ENCODE assay signal across 1 cellular context in the genomic region with DNA sequence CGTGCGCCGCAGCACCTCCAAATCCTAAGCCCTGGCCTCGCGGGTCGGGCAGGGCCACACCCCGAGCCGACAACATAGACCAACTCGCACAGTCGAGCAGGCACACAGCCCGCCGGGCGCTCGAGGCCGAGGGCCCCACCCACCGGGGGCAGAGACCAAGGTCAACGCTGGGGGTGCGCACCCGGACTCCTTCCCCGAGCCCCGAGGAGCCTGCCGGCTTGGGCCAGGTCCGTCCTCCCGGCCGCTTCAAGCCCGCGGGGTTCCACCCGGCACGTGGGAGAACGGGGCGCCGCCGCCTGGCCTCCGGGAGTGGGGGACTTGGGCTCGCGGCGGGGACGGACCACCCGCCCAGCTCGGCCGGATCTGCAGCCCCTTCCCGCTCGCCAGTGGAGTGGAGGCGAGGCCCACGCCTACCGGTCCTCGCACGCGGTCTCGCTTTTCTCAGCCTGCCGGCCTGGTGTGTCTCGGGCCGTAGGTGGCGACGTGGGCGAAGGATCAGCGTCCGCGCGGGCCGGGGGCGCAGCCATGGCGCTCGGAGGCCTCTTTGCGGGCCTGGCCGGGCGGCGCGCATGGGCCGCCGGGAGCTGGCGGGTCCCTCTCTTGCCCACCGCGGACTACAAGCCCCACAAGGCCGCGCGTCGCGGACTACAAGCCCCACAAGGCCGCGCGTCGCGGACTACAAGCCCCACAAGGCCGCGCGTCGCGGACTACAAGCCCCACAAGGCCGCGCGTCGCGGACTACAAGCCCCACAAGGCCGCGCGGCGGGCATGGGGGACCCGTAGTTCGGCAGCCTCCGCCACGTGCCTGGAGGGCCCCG.
TF ChIP-seq lines count a peak whose summit lies in the region.

A gene (minus strand): TSS at position 571 of the 818 bp plus-strand sequence. CDS start 44 bp downstream, at position 527.

TF ChIP-seq in HepG2, 621 proteins besides CTCF, POLR2A, EP300 and RAD21 (continued from another document and continues in another):
- TF ChIP-seq, protein P1, sequence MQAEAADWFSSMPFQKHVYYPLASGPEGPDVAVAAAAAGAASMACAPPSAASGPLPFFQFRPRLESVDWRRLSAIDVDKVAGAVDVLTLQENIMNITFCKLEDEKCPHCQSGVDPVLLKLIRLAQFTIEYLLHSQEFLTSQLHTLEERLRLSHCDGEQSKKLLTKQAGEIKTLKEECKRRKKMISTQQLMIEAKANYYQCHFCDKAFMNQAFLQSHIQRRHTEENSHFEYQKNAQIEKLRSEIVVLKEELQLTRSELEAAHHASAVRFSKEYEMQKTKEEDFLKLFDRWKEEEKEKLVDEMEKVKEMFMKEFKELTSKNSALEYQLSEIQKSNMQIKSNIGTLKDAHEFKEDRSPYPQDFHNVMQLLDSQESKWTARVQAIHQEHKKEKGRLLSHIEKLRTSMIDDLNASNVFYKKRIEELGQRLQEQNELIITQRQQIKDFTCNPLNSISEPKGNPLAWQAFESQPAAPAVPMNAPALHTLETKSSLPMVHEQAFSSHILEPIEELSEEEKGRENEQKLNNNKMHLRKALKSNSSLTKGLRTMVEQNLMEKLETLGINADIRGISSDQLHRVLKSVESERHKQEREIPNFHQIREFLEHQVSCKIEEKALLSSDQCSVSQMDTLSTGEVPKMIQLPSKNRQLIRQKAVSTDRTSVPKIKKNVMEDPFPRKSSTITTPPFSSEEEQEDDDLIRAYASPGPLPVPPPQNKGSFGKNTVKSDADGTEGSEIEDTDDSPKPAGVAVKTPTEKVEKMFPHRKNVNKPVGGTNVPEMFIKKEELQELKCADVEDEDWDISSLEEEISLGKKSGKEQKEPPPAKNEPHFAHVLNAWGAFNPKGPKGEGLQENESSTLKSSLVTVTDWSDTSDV (CRISPR knock-in tag; IDR thresholded peaks at IDR 0.05): no peak; the same call in 1 of the 2 replicates
- TF ChIP-seq MAFG (CRISPR knock-in tag; IDR thresholded peaks at IDR 0.05): no peak; the same call in 1 of the 2 replicates
- TF ChIP-seq SALL1 (CRISPR knock-in tag; IDR thresholded peaks at IDR 0.05): peak; percentile 89
- TF ChIP-seq, protein P2, sequence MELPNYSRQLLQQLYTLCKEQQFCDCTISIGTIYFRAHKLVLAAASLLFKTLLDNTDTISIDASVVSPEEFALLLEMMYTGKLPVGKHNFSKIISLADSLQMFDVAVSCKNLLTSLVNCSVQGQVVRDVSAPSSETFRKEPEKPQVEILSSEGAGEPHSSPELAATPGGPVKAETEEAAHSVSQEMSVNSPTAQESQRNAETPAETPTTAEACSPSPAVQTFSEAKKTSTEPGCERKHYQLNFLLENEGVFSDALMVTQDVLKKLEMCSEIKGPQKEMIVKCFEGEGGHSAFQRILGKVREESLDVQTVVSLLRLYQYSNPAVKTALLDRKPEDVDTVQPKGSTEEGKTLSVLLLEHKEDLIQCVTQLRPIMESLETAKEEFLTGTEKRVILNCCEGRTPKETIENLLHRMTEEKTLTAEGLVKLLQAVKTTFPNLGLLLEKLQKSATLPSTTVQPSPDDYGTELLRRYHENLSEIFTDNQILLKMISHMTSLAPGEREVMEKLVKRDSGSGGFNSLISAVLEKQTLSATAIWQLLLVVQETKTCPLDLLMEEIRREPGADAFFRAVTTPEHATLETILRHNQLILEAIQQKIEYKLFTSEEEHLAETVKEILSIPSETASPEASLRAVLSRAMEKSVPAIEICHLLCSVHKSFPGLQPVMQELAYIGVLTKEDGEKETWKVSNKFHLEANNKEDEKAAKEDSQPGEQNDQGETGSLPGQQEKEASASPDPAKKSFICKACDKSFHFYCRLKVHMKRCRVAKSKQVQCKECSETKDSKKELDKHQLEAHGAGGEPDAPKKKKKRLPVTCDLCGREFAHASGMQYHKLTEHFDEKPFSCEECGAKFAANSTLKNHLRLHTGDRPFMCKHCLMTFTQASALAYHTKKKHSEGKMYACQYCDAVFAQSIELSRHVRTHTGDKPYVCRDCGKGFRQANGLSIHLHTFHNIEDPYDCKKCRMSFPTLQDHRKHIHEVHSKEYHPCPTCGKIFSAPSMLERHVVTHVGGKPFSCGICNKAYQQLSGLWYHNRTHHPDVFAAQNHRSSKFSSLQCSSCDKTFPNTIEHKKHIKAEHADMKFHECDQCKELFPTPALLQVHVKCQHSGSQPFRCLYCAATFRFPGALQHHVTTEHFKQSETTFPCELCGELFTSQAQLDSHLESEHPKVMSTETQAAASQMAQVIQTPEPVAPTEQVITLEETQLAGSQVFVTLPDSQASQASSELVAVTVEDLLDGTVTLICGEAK (IDR thresholded peaks at IDR 0.05): no peak
- TF ChIP-seq, protein P2 (CRISPR knock-in tag; IDR thresholded peaks at IDR 0.05): peak; percentile 91
- TF ChIP-seq SRY (CRISPR knock-in tag; IDR thresholded peaks at IDR 0.05): peak; percentile 99
- TF ChIP-seq ZNF350 (CRISPR knock-in tag; IDR thresholded peaks at IDR 0.05; ENCODE audit: borderline replicate concordance, low read depth): peak; percentile 93
- TF ChIP-seq, protein P3, sequence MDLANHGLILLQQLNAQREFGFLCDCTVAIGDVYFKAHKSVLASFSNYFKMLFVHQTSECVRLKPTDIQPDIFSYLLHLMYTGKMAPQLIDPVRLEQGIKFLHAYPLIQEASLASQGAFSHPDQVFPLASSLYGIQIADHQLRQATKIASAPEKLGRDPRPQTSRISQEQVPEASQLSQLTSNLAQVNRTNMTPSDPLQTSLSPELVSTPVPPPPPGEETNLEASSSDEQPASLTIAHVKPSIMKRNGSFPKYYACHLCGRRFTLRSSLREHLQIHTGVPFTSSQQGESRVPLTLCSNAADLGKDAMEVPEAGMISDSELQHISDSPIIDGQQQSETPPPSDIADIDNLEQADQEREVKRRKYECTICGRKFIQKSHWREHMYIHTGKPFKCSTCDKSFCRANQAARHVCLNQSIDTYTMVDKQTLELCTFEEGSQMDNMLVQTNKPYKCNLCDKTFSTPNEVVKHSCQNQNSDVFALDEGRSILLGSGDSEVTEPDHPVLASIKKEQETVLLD (CRISPR knock-in tag; IDR thresholded peaks at IDR 0.05; ENCODE audit: low read depth): peak; percentile 82
- TF ChIP-seq KLF6 (CRISPR knock-in tag; IDR thresholded peaks at IDR 0.05): peak; percentile 100
- TF ChIP-seq, protein P4, sequence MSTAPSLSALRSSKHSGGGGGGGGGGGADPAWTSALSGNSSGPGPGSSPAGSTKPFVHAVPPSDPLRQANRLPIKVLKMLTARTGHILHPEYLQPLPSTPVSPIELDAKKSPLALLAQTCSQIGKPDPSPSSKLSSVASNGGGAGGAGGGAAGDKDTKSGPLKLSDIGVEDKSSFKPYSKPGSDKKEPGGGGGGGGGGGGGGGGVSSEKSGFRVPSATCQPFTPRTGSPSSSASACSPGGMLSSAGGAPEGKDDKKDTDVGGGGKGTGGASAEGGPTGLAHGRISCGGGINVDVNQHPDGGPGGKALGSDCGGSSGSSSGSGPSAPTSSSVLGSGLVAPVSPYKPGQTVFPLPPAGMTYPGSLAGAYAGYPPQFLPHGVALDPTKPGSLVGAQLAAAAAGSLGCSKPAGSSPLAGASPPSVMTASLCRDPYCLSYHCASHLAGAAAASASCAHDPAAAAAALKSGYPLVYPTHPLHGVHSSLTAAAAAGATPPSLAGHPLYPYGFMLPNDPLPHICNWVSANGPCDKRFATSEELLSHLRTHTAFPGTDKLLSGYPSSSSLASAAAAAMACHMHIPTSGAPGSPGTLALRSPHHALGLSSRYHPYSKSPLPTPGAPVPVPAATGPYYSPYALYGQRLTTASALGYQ (CRISPR knock-in tag; IDR thresholded peaks at IDR 0.05): peak; percentile 94
- peak; percentile 98 for TF ChIP-seq PHF8 (CRISPR knock-in tag; IDR thresholded peaks at IDR 0.05)
- TF ChIP-seq, protein P5, sequence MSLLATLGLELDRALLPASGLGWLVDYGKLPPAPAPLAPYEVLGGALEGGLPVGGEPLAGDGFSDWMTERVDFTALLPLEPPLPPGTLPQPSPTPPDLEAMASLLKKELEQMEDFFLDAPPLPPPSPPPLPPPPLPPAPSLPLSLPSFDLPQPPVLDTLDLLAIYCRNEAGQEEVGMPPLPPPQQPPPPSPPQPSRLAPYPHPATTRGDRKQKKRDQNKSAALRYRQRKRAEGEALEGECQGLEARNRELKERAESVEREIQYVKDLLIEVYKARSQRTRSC (CRISPR knock-in tag; IDR thresholded peaks at IDR 0.05; ENCODE audit: low read depth): peak; percentile 98
- TF ChIP-seq PHB2 (IDR thresholded peaks at IDR 0.05; ENCODE audit: partially characterized antibody): no peak
- TF ChIP-seq NR2F2 (IDR thresholded peaks at IDR 0.05; ENCODE audit: borderline replicate concordance, low read depth): peak; percentile 52; the same call in 1 of the 2 replicates
- peak; percentile 99 for TF ChIP-seq RARG (CRISPR knock-in tag; IDR thresholded peaks at IDR 0.05; ENCODE audit: low read depth)
- TF ChIP-seq, protein P6, sequence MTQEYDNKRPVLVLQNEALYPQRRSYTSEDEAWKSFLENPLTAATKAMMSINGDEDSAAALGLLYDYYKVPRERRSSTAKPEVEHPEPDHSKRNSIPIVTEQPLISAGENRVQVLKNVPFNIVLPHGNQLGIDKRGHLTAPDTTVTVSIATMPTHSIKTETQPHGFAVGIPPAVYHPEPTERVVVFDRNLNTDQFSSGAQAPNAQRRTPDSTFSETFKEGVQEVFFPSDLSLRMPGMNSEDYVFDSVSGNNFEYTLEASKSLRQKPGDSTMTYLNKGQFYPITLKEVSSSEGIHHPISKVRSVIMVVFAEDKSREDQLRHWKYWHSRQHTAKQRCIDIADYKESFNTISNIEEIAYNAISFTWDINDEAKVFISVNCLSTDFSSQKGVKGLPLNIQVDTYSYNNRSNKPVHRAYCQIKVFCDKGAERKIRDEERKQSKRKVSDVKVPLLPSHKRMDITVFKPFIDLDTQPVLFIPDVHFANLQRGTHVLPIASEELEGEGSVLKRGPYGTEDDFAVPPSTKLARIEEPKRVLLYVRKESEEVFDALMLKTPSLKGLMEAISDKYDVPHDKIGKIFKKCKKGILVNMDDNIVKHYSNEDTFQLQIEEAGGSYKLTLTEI (CRISPR knock-in tag; conservative IDR thresholded peaks at IDR 0.05): no peak
- peak; percentile 97; the same call in 1 of the 2 replicates for TF ChIP-seq NFKB2 (CRISPR knock-in tag; IDR thresholded peaks at IDR 0.05; ENCODE audit: borderline replicate concordance)
- TF ChIP-seq, protein P7, sequence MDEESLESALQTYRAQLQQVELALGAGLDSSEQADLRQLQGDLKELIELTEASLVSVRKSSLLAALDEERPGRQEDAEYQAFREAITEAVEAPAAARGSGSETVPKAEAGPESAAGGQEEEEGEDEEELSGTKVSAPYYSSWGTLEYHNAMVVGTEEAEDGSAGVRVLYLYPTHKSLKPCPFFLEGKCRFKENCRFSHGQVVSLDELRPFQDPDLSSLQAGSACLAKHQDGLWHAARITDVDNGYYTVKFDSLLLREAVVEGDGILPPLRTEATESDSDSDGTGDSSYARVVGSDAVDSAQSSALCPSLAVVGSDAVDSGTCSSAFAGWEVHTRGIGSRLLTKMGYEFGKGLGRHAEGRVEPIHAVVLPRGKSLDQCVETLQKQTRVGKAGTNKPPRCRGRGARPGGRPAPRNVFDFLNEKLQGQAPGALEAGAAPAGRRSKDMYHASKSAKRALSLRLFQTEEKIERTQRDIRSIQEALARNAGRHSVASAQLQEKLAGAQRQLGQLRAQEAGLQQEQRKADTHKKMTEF (CRISPR knock-in tag; IDR thresholded peaks at IDR 0.05): peak; percentile 100
- peak; percentile 80 for TF ChIP-seq CHD2 (IDR thresholded peaks at IDR 0.05; ENCODE audit: low read depth, low read length)
- TF ChIP-seq HDAC6 (IDR thresholded peaks at IDR 0.05; ENCODE audit: low read depth, low read length): no peak
- TF ChIP-seq, protein P8, sequence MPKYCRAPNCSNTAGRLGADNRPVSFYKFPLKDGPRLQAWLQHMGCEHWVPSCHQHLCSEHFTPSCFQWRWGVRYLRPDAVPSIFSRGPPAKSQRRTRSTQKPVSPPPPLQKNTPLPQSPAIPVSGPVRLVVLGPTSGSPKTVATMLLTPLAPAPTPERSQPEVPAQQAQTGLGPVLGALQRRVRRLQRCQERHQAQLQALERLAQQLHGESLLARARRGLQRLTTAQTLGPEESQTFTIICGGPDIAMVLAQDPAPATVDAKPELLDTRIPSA (CRISPR knock-in tag; IDR thresholded peaks at IDR 0.05; ENCODE audit: borderline replicate concordance): peak; percentile 91
- TF ChIP-seq, protein P9, sequence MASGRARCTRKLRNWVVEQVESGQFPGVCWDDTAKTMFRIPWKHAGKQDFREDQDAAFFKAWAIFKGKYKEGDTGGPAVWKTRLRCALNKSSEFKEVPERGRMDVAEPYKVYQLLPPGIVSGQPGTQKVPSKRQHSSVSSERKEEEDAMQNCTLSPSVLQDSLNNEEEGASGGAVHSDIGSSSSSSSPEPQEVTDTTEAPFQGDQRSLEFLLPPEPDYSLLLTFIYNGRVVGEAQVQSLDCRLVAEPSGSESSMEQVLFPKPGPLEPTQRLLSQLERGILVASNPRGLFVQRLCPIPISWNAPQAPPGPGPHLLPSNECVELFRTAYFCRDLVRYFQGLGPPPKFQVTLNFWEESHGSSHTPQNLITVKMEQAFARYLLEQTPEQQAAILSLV (CRISPR knock-in tag; IDR thresholded peaks at IDR 0.05; ENCODE audit: borderline replicate concordance): peak; percentile 100
- TF ChIP-seq WIZ (CRISPR knock-in tag; IDR thresholded peaks at IDR 0.05): peak; percentile 97; the same call in 1 of the 2 replicates
- TF ChIP-seq ARHGAP35 (CRISPR knock-in tag; IDR thresholded peaks at IDR 0.05; ENCODE audit: borderline replicate concordance): peak; percentile 99
- peak; percentile 99 for TF ChIP-seq ZNF883 (CRISPR knock-in tag; IDR thresholded peaks at IDR 0.05; ENCODE audit: not compliant biosample characterization)
- TF ChIP-seq PLRG1 (conservative IDR thresholded peaks at IDR 0.05): no peak
- peak; percentile 98 for TF ChIP-seq ZNF788 (CRISPR knock-in tag; IDR thresholded peaks at IDR 0.05; ENCODE audit: borderline replicate concordance)
